8 cellular contexts compared by ENCODE assay signal in the genomic region with DNA sequence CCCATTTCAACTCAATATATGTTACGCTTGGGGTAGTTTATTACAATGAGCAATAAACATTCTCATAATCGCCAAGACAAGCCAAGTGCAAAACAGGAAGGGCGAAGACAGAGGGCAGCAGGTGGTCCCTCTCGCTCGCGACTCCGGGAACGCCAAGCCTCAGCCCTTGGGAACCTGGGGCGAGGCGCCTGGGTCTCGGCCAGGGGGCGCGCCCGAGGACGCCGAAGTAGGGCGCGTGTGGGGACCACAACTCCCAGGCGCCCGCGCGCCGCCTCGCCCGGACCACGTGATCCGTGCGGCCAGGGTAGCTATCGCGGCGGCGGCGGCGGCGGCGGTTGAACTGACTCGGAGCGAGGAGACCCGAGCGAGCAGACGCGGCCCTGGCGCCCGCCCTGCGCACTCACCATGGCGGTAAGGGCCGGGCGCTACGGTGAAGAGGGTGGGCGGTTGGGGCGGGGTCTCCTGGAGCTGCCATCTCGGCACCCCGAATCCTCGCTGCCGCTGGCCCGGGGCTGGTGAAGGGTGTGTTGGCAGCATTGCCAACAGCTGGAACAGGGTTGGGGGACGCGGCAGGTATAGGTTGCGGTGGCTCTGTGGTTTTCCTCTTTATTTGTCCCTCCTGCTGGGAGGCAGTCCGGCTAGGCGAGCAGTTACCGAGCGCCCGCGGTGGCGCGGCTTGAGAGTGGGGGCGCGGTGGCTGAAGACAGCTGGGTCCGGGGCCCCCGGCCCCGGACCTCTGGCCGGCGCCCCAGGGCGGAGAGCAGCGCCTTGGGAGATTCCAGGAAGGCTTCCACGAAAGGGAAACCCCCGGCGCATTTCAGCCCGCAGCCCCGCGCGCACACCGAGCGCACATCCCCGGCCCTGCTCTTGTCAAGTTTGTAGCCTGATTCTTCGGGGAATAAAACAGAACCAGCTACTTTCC. TPM values are rescaled to one million over a fixed set of nuclear protein-coding genes. Genes with fewer than 3 reads are reported as not detected.
DNase-seq lines count a peak whose midpoint lies in the region; ATAC-seq and TF ChIP-seq lines count a peak whose summit lies in the region.

TSS of gene SLC31A2 (plus strand) at position 338 of the 922 bp plus-strand sequence. CDS start at position 406, 68 bp downstream.

- CTCF ChIA-PET in AG04450 (lab: Charles Lee): interaction anchor here (0.7 to 1.9 kb wide), 3 partner anchors 23 to 296 kb away, joined by 4 to 8 read pairs (median 7); no protein-coding TSS in a partner anchor

- TF ChIP-seq CTCF in AG04450 (IDR thresholded peaks at IDR 0.05; ENCODE audit: low read depth, low read length) (peak; percentile 39), kidney epithelial cell (IDR thresholded peaks at IDR 0.05; ENCODE audit: insufficient read depth, low read length, poor library complexity, severe bottlenecking) (peak; percentile 43)

- H3K36me3 ChIP-seq in kidney epithelial cell (ENCODE audit: control insufficient read depth, insufficient read depth, low read length): no peaks in the 10 kb centered on the region

- POLR2A ChIA-PET in AG04450 (lab: Yijun Ruan, JAX): interaction anchor here (0.6 to 0.8 kb wide), 3 partner anchors 38 to 175 kb away, joined by 3 to 7 read pairs (median 4); partner anchors contain the start of genes FKBP15 and SLC31A1

- DNase-seq in AG04450 (ENCODE audit: low read depth, low spot score) (peak; percentile 32), NCI-H2227 treated with DMSO at 0.1 percent for 48 hours (lab: John Stamatoyannopoulos, UW) (peak; percentile 74), cerebellum (ENCODE audit: low spot score) (peak; percentile 91), kidney epithelial cell (ENCODE audit: low read depth) (peak; percentile 37)
- DNase-seq in activated CD4-positive, CD25-positive, alpha-beta regulatory T cell treated with anti-CD3 and anti-CD28 coated beads, Interleukin-2, amount 50 U/mL, for 72 hours: peak; percentile 86
- peak; percentile 94 for DNase-seq in stimulated activated CD4-positive, alpha-beta T cell treated with anti-CD3 and anti-CD28 coated beads, Interleukin-15, amount 100 ng/mL, for 24 hours

- ATAC-seq in GM18868 (IDR thresholded peaks at IDR 0.05; ENCODE audit: unreplicated experiment): peak; percentile 97
- ATAC-seq in HG03135 (IDR thresholded peaks at IDR 0.05; ENCODE audit: unreplicated experiment): peak; percentile 93

- no peaks in the 10 kb centered on the region for H3K27me3 ChIP-seq in AG04450 (ENCODE audit: control insufficient read depth, insufficient read depth, low read length)
- H3K27me3 ChIP-seq in kidney epithelial cell (ENCODE audit: control insufficient read depth, insufficient read depth, low read length): no peaks in the 10 kb centered on the region

- H3K27ac ChIP-seq in AG04450 (ENCODE audit: low read depth, low read length): no peak within 1 kb of the TSS

- H3K4me3 ChIP-seq in AG04450 (ENCODE audit: low read depth, low read length) (peak within 1 kb of the TSS; percentile 84), kidney epithelial cell (ENCODE audit: low read depth, low read length) (peak within 1 kb of the TSS; percentile 71)

- no peaks in the 10 kb centered on the region; the same call in 1 of the 2 replicates for H3K9me3 ChIP-seq in AG04450 (ENCODE audit: control insufficient read depth, insufficient read depth, low read length)

RNA-seq across cellular contexts. Expression of gene SLC31A2, which starts in this region (rescaled TPM):
- polyA plus RNA-seq in AG04450 (2011; rRNA removed): 6.6 and 6.7 TPM in 2 replicates
- 5.0 and 5.3 TPM in 2 replicates for polyA minus RNA-seq in AG04450 (2011; rRNA and poly(A)+ RNA removed)
- 4.9 TPM for total RNA-seq in cerebellum
- 8.6 and 9.4 TPM in 2 replicates for total RNA-seq in kidney epithelial cell

Comparison
In these comparisons a context has a peak if more than half of its experiments do, and no peak if none do; other contexts are left out.
1. DNase-seq: peak in every context shown above with its lines; median percentile 94 in stimulated activated CD4-positive, alpha-beta T cell treated with anti-CD3 and anti-CD28 coated beads, Interleukin-15, amount 100 ng/mL, for 24 hours; 91 in cerebellum; 86 in activated CD4-positive, CD25-positive, alpha-beta regulatory T cell treated with anti-CD3 and anti-CD28 coated beads, Interleukin-2, amount 50 U/mL, for 72 hours; 74 in NCI-H2227 treated with DMSO at 0.1 percent for 48 hours; 37 in kidney epithelial cell; 32 in AG04450.